In genomic region chr11:80365980-80366379, GRCh38 we compare ENCODE assay signal across 29 cellular contexts.
"Had no signal": no experiment of that assay in that cellular context is flagged by ENCODE, and none has a peak within 500 bp of the region (broad histone marks: within the 10 kb centered on the region; RNA-seq: fewer than 3 reads in every experiment).

No MANE protein-coding gene starts in this region.

- H3K27me3 ChIP-seq: adrenal gland, SJSA1 had no signal

- H3K36me3 ChIP-seq: adrenal gland, SJSA1 had no signal

- H3K27ac ChIP-seq: adrenal gland, SJSA1 had no signal

- H3K4me3 Mint-ChIP-seq: activated CD8-positive, alpha-beta T cell treated with anti-CD3 and anti-CD28 coated beads for 36 hours; activated naive CD4-positive, alpha-beta T cell treated with anti-CD3 and anti-CD28 coated beads, Interleukin-2, amount 10 ng/mL, durations not matched to agents 7 days and 5 days; activated naive CD8-positive, alpha-beta T cell treated with anti-CD3 and anti-CD28 coated beads, Interleukin-2, amount 10 ng/mL, durations not matched to agents 7 days and 5 days; activated T-cell treated with anti-CD3 and anti-CD28 coated beads, Interleukin-2, amount 50 U/mL, for 72 hours; T-helper 1 cell treated with Interleukin-12 subunit alpha and Interleukin-12 subunit beta and Interleukin-4 antibody, amounts not matched to agents 30 μg/mL and 1 μg/mL, for 36 hours had no signal

- DNase-seq: activated CD4-positive, alpha-beta T cell treated with anti-CD3 and anti-CD28 coated beads for 4 hours; activated CD8-positive, alpha-beta memory T cell treated with anti-CD3 and anti-CD28 coated beads, Interleukin-2, amount 50 U/mL, for 4 hours; activated CD8-positive, alpha-beta T cell treated with anti-CD3 and anti-CD28 coated beads for 36 hours; activated gamma-delta T cell treated with Interleukin-2 at 50 U/mL for 16 hours; activated naive CD4-positive, alpha-beta T cell treated with anti-CD3 and anti-CD28 coated beads, Interleukin-2, amount 10 ng/mL, durations not matched to agents 7 days and 5 days; activated naive CD8-positive, alpha-beta T cell treated with anti-CD3 and anti-CD28 coated beads, Interleukin-2, amount 10 ng/mL, durations not matched to agents 7 days and 5 days; activated T-cell treated with anti-CD3 and anti-CD28 coated beads, Interleukin-2, amount 50 U/mL, for 72 hours; adrenal gland; aorta; central memory CD4-positive, alpha-beta T cell; MV-4-11; NCI-H1092 treated with DMSO at 0.1 percent for 48 hours; NCI-H1417 treated with DMSO at 0.1 percent for 48 hours; NCI-H1694; NCI-H2029; NCI-H2107; NCI-H2171 treated with DMSO at 0.1 percent for 48 hours; NCI-H226; NCI-H526; NCI-H774; SHP77; SW 1271 had no signal

- H3K9me3 ChIP-seq: adrenal gland, SJSA1 had no signal

- H3K4me3 ChIP-seq: SJSA1 had no signal

- H3K36me3 Mint-ChIP-seq: activated naive CD4-positive, alpha-beta T cell treated with anti-CD3 and anti-CD28 coated beads, Interleukin-2, amount 10 ng/mL, durations not matched to agents 7 days and 5 days; activated naive CD8-positive, alpha-beta T cell treated with anti-CD3 and anti-CD28 coated beads, Interleukin-2, amount 10 ng/mL, durations not matched to agents 7 days and 5 days had no signal

- ATAC-seq: activated CD4-positive, CD25-positive, alpha-beta regulatory T cell treated with anti-CD3 and anti-CD28 coated beads, Interleukin-2, amount 50 U/mL, for 24 hours; activated CD8-positive, alpha-beta T cell treated with anti-CD3 and anti-CD28 coated beads for 36 hours; activated T-cell treated with anti-CD3 and anti-CD28 coated beads, Interleukin-2, amount 50 U/mL, for 72 hours; SK-N-SH treated with all-trans-retinoic acid at 6 μM for 48 hours had no signal

- H3K4me1 ChIP-seq: adrenal gland, SJSA1 had no signal

- H3K4me1 Mint-ChIP-seq: activated naive CD4-positive, alpha-beta T cell treated with anti-CD3 and anti-CD28 coated beads, Interleukin-2, amount 10 ng/mL, durations not matched to agents 7 days and 5 days; activated naive CD8-positive, alpha-beta T cell treated with anti-CD3 and anti-CD28 coated beads, Interleukin-2, amount 10 ng/mL, durations not matched to agents 7 days and 5 days had no signal

- H3K27ac Mint-ChIP-seq: activated CD8-positive, alpha-beta T cell treated with anti-CD3 and anti-CD28 coated beads for 36 hours; activated naive CD4-positive, alpha-beta T cell treated with anti-CD3 and anti-CD28 coated beads, Interleukin-2, amount 10 ng/mL, durations not matched to agents 7 days and 5 days; activated naive CD8-positive, alpha-beta T cell treated with anti-CD3 and anti-CD28 coated beads, Interleukin-2, amount 10 ng/mL, durations not matched to agents 7 days and 5 days; activated T-cell treated with anti-CD3 and anti-CD28 coated beads, Interleukin-2, amount 50 U/mL, for 72 hours; activated T-helper 2 cell treated with anti-CD3 and anti-CD28 coated beads, Interferon-gamma antibody, Interleukin-2, Interleukin-4, amounts not matched to agents 10 μg/mL and 5 μg/mL and 100 μg/mL, durations not matched to agents 14 hours and 24 hours and 36 hours; T-helper 1 cell treated with Interleukin-12 subunit alpha and Interleukin-12 subunit beta and Interleukin-4 antibody, amounts not matched to agents 30 μg/mL and 1 μg/mL, for 36 hours had no signal

- H3K27me3 Mint-ChIP-seq: activated CD8-positive, alpha-beta T cell treated with anti-CD3 and anti-CD28 coated beads for 36 hours; activated naive CD4-positive, alpha-beta T cell treated with anti-CD3 and anti-CD28 coated beads, Interleukin-2, amount 10 ng/mL, durations not matched to agents 7 days and 5 days; activated naive CD8-positive, alpha-beta T cell treated with anti-CD3 and anti-CD28 coated beads, Interleukin-2, amount 10 ng/mL, durations not matched to agents 7 days and 5 days had no signal

- FAIRE-seq: bronchial epithelial cell, RCC 7860 had no signal
